13 cellular contexts compared by ENCODE assay signal in the genomic region with DNA sequence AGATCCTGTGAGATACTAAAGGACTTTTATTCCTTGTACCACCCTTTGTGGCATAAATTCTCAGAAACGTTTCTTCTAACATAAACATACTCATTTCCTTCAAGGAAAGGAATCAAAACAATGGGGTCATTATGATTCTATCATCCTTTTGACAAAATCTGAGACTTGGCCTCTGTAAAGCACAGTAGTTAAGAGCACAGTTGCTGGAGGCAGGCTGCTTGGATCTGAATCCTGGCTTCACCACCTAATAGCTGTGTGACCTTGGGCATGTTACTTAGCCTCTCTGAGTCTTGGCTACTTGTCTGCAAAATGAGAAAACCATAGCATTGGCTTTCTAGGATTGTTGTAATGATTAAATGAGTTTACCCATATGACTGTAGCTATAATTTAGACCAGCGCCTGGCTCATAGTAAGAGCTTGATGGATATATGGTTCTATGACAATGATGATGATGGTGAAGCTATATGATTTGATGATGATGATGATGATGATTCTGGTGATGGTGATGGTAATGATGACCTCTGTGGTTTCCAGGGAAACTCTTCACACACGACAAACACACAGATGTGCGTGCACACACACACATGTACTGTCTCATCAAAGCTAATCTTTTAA. TPM values are rescaled to one million over a fixed set of nuclear protein-coding genes. Genes with fewer than 3 reads are reported as not detected.
DNase-seq lines count a peak whose midpoint lies in the region; FAIRE-seq and TF ChIP-seq lines count a peak whose summit lies in the region.
"Had no signal": no experiment of that assay in that cellular context is flagged by ENCODE, and none has a peak within 500 bp of the region (broad histone marks: within the 10 kb centered on the region; RNA-seq: fewer than 3 reads in every experiment).

No MANE protein-coding gene starts in this region.

- H3K36me3 Mint-ChIP-seq in MCF 10A (ENCODE audit: insufficient read depth, unreplicated experiment) (no peaks in the 10 kb centered on the region), mesothelial cell of epicardium (no peaks in the 10 kb centered on the region)
- H3K36me3 Mint-ChIP-seq: natural killer cell had no signal

- H3K27ac ChIP-seq in RWPE1, result no peak overlapping the region

- peaks cover 13% of the 10 kb centered on the region for H3K4me1 Mint-ChIP-seq in MCF 10A (ENCODE audit: insufficient read depth, unreplicated experiment)
- H3K4me1 Mint-ChIP-seq in mesothelial cell of epicardium, result peaks cover 56% of the 10 kb centered on the region

- peaks cover 52% of the 10 kb centered on the region for H3K27me3 Mint-ChIP-seq in MCF 10A (ENCODE audit: insufficient read depth, unreplicated experiment)
- H3K27me3 Mint-ChIP-seq in mesothelial cell of epicardium (ENCODE audit: low read depth), result no peaks in the 10 kb centered on the region

- CTCF ChIA-PET in MCF 10A (lab: Yijun Ruan, JAX) (interaction anchor here (0.5 to 3.7 kb wide), 9 partner anchors 10 to 1186 kb away, joined by 3 to 22 read pairs (median 3); no protein-coding TSS in a partner anchor), RWPE1 (lab: Yijun Ruan, JAX) (interaction anchor here (0.6 to 1.2 kb wide), 3 partner anchors 145 to 168 kb away, joined by 3 to 4 read pairs (median 3); no protein-coding TSS in a partner anchor)

- FAIRE-seq in HTR-8/SVneo (lab: Jason Lieb, UNC), result peak; percentile 96

- TF ChIP-seq CTCF in MCF 10A (IDR thresholded peaks at IDR 0.05; ENCODE audit: unreplicated experiment), result no peak
- no peak for TF ChIP-seq CTCF in mesothelial cell of epicardium (IDR thresholded peaks at IDR 0.05; ENCODE audit: unreplicated experiment)
- no peak for TF ChIP-seq CTCF in RWPE1 (conservative IDR thresholded peaks at IDR 0.05; ENCODE audit: low read depth)

- in situ Hi-C loops in Caki2 (cut with HindIII; ENCODE audit: low pct_unique_long_range_greater_than_20kb, low sequenced_read_pairs), result no loop called here

- POLR2A ChIA-PET in MCF 10A (lab: Yijun Ruan, JAX), result interaction anchor here (0.6 to 3.1 kb wide), 20 partner anchors 10 to 932 kb away, joined by 3 to 13 read pairs (median 4); a partner anchor contains a TSS
- POLR2A ChIA-PET in RWPE1 (lab: Yijun Ruan, JAX; ENCODE audit: low non-redundant PET), result no interaction called here

- BruUV-seq in MCF 10A (replicated peaks; lab: Mats Ljungman, UMichigan), result no TSS peak

- H3K27ac Mint-ChIP-seq in MCF 10A (ENCODE audit: low read depth, unreplicated experiment) (peak overlapping the region; percentile 35), mesothelial cell of epicardium (peak overlapping the region; percentile 30)
- H3K27ac Mint-ChIP-seq: natural killer cell; T-helper 1 cell treated with Interleukin-12 subunit alpha and Interleukin-12 subunit beta and Interleukin-4 antibody, amounts not matched to agents 30 μg/mL and 1 μg/mL, for 36 hours had no signal

- intact Hi-C loops in MCF 10A (cut with micrococcal nuclease), result no loop called here

- H3K4me3 Mint-ChIP-seq in MCF 10A (ENCODE audit: unreplicated experiment), result no peak overlapping the region
- H3K4me3 Mint-ChIP-seq in mesothelial cell of epicardium, result no peak overlapping the region
- H3K4me3 Mint-ChIP-seq: natural killer cell; T-helper 1 cell treated with Interleukin-12 subunit alpha and Interleukin-12 subunit beta and Interleukin-4 antibody, amounts not matched to agents 30 μg/mL and 1 μg/mL, for 36 hours had no signal

- DNase-seq in Caki2 (ENCODE audit: low read depth), result peak; percentile 35
- no peak for DNase-seq in HTR-8/SVneo (ENCODE audit: insufficient read length, low spot score)
- DNase-seq in MCF 10A (ENCODE audit: unreplicated experiment), result no peak
- no peak for DNase-seq in mesothelial cell of epicardium (ENCODE audit: low spot score in 2 of 2, unreplicated experiment in 2 of 2)
- DNase-seq in NK-92 treated with Interleukin-12 subunit alpha and Interleukin-12 subunit beta, amount 100 ng/mL, for 24 hours (lab: John Stamatoyannopoulos, UW), result no peak
- DNase-seq in RWPE1 (ENCODE audit: low spot score), result no peak
- no peak for DNase-seq in iPS-NIHi7 (ENCODE audit: extremely low spot score)
- DNase-seq: left colon, natural killer cell, NCI-H1436, NCI-H446 treated with DMSO at 0.1 percent for 48 hours, substantia nigra had no signal

- H3K9me3 Mint-ChIP-seq in MCF 10A (ENCODE audit: unreplicated experiment) (no peaks in the 10 kb centered on the region), mesothelial cell of epicardium (no peaks in the 10 kb centered on the region)
- H3K9me3 Mint-ChIP-seq: natural killer cell; T-helper 1 cell treated with Interleukin-12 subunit alpha and Interleukin-12 subunit beta and Interleukin-4 antibody, amounts not matched to agents 30 μg/mL and 1 μg/mL, for 36 hours had no signal

RNA-seq across cellular contexts. Expression of a gene that starts 6.1 kb away (rescaled TPM):
- not detected in 2 replicates for total RNA-seq in Caki2 (2014; rRNA removed; shearing (Covaris generic); ENCODE audit: low replicate concordance)
- total RNA-seq in MCF 10A (2022) (not detected in 2 replicates), mesothelial cell of epicardium (not detected in 3 replicates)
- total RNA-seq: left colon, natural killer cell had no signal

RNA-seq across cellular contexts. Expression of a gene that starts 20.9 kb away (rescaled TPM):
- total RNA-seq in Caki2 (2014; rRNA removed; shearing (Covaris generic); ENCODE audit: low replicate concordance), result not detected in 2 replicates
- total RNA-seq in MCF 10A (2022) (not detected in 2 replicates), mesothelial cell of epicardium (not detected in 3 replicates)
- total RNA-seq: left colon, natural killer cell had no signal

RNA-seq across cellular contexts. Expression of a gene that starts 21.4 kb away (rescaled TPM):
- total RNA-seq in Caki2 (2014; rRNA removed; shearing (Covaris generic); ENCODE audit: low replicate concordance), result 0.20 TPM in 1 of 2 replicates, not detected in the other
- total RNA-seq in MCF 10A (2022) (0.40 and 0.42 TPM in 2 replicates), mesothelial cell of epicardium (not detected in 3 replicates)
- total RNA-seq: natural killer cell had no signal

RNA-seq across cellular contexts. Expression of a gene that starts 33.9 kb away (rescaled TPM):
- not detected in 2 replicates for total RNA-seq in Caki2 (2014; rRNA removed; shearing (Covaris generic); ENCODE audit: low replicate concordance)
- not detected in 2 replicates for total RNA-seq in MCF 10A (2022)
- total RNA-seq in mesothelial cell of epicardium, result not detected in 3 replicates
- total RNA-seq: left colon, natural killer cell had no signal

RNA-seq across cellular contexts. Expression of a gene that starts 37.3 kb away (rescaled TPM):
- not detected in 2 replicates for total RNA-seq in Caki2 (2014; rRNA removed; shearing (Covaris generic); ENCODE audit: low replicate concordance)
- total RNA-seq in MCF 10A (2022) (not detected in 2 replicates), mesothelial cell of epicardium (not detected in 3 replicates)
- total RNA-seq: left colon, natural killer cell had no signal
